ENCODE assay signal across 1 cellular context in genomic region chr20:5488823-5489222, GRCh38.
TF ChIP-seq lines count a peak whose summit lies in the region.

No MANE protein-coding gene starts in this region.

TF ChIP-seq in K562, 482 proteins besides CTCF, POLR2A, EP300 and RAD21 (continued from another document):
- TF ChIP-seq ZNF143 (CRISPR knock-in tag; IDR thresholded peaks at IDR 0.05) = no peak
- TF ChIP-seq TBL1XR1 (IDR thresholded peaks at IDR 0.05; ENCODE audit: low read length in 2 of 2) = no peak
- no peak for TF ChIP-seq ZNF79 (CRISPR knock-in tag; IDR thresholded peaks at IDR 0.05; ENCODE audit: low read depth)
- TF ChIP-seq RREB1 (CRISPR knock-in tag; IDR thresholded peaks at IDR 0.05) = no peak
- TF ChIP-seq GATA2 (CRISPR knock-in tag; IDR thresholded peaks at IDR 0.05) = no peak
- no peak for TF ChIP-seq SIN3B (IDR thresholded peaks at IDR 0.05; ENCODE audit: low read depth)
- TF ChIP-seq RUNX1 (IDR thresholded peaks at IDR 0.05; ENCODE audit: low read depth) = no peak
- no peak for TF ChIP-seq ETV1 (tag; conservative IDR thresholded peaks at IDR 0.05; ENCODE audit: low read depth)
- TF ChIP-seq HMG20A (CRISPR knock-in tag; conservative IDR thresholded peaks at IDR 0.05) = no peak
- TF ChIP-seq RBFOX2 (IDR thresholded peaks at IDR 0.05; ENCODE audit: low read depth, low read length) = no peak
- TF ChIP-seq BDP1 (IDR thresholded peaks at IDR 0.05; ENCODE audit: insufficient read depth, insufficient read length) = no peak
